In genomic region chr9:34332370-34332964, GRCh38 we compare ENCODE assay signal across 8 cellular contexts. TPM values are rescaled to one million over a fixed set of nuclear protein-coding genes. Genes with fewer than 3 reads are reported as not detected.
DNase-seq lines count a peak whose midpoint lies in the region; ATAC-seq and TF ChIP-seq lines count a peak whose summit lies in the region.

No MANE protein-coding gene starts in this region.

- no peak overlapping the region for H4K91ac ChIP-seq in neuronal stem cell (ENCODE audit: low read depth, low read length, poor library complexity)

- H3K9me3 ChIP-seq in OCI-LY3 (ENCODE audit: insufficient read depth, low read length) (no peaks in the 10 kb centered on the region), neuronal stem cell (replicated peaks in 1 of 2; ENCODE audit: control insufficient read depth in 2 of 2, insufficient read depth in 1 of 2, low read depth in 1 of 2, low read length in 2 of 2) (no peaks in the 10 kb centered on the region)

- no peak overlapping the region for H3K27ac Mint-ChIP-seq in endothelial cell (ENCODE audit: unreplicated experiment)

- no peak overlapping the region for H2BK120ac ChIP-seq in neuronal stem cell (ENCODE audit: low read depth, low read length)

- no CpG with 5 or more reads among the region's 4 CpGs for WGBS in neuronal stem cell (ENCODE audit: extremely low coverage in 2 of 2, insufficient read length in 2 of 2, insufficient replicate concordance in 1 of 2), 2 donors

- TF ChIP-seq CTCF in C4-2B (conservative IDR thresholded peaks at IDR 0.05) (peak; percentile 55), GM12875 (IDR thresholded peaks at IDR 0.05; ENCODE audit: borderline replicate concordance, insufficient read depth, low read depth, low read length) (peak; percentile 27; the same call in 1 of the 2 replicates), OCI-LY3 (IDR thresholded peaks at IDR 0.05; ENCODE audit: low read depth, low read length) (peak; percentile 62), endothelial cell (IDR thresholded peaks at IDR 0.05; ENCODE audit: unreplicated experiment) (no peak)

- H3K27me3 ChIP-seq in OCI-LY3 (ENCODE audit: low read depth, low read length), result no peaks in the 10 kb centered on the region
- H3K27me3 ChIP-seq in neuronal stem cell (ENCODE audit: control insufficient read depth in 3 of 3, insufficient read depth in 3 of 3, low read depth in 1 of 3, low read length in 3 of 3), result no peaks in the 10 kb centered on the region

- no peak overlapping the region for H3K23ac ChIP-seq in neuronal stem cell (ENCODE audit: low read depth, low read length, poor library complexity)

- no peak overlapping the region for H3K14ac ChIP-seq in neuronal stem cell (ENCODE audit: low read length)

- H3K79me1 ChIP-seq in neuronal stem cell (ENCODE audit: low read depth, low read length), result peaks cover 2% of the 10 kb centered on the region

- no peak overlapping the region for H3K4me2 ChIP-seq in OCI-LY3 (ENCODE audit: low read length)
- H3K4me2 ChIP-seq in neuronal stem cell (ENCODE audit: insufficient read depth, low read length, poor library complexity, severe bottlenecking), result no peak overlapping the region

- no peak overlapping the region for H3K4ac ChIP-seq in neuronal stem cell (ENCODE audit: low read length)

- H3K36me3 Mint-ChIP-seq in endothelial cell (ENCODE audit: low read depth, unreplicated experiment), result peaks cover 3% of the 10 kb centered on the region

- no peak overlapping the region for H2AK5ac ChIP-seq in neuronal stem cell (ENCODE audit: low read depth, low read length)

- no peak overlapping the region for H4K8ac ChIP-seq in neuronal stem cell (ENCODE audit: low read depth, low read length)

- H3K27me3 Mint-ChIP-seq in endothelial cell (ENCODE audit: unreplicated experiment), result peaks cover 5% of the 10 kb centered on the region

- H3K36me3 ChIP-seq in OCI-LY3 (replicated peaks; ENCODE audit: low read depth, low read length), result no peaks in the 10 kb centered on the region
- peaks cover 0 to 15% of the 10 kb centered on the region in 2 donors for H3K36me3 ChIP-seq in neuronal stem cell (replicated peaks in 1 of 2; ENCODE audit: control insufficient read depth in 2 of 2, insufficient read depth in 2 of 2, low read length in 2 of 2)

- H2AFZ ChIP-seq in OCI-LY3 (ENCODE audit: low read depth, low read length) (no peak overlapping the region), neuronal stem cell (ENCODE audit: low read length) (no peak overlapping the region)

- no peak overlapping the region for H2BK12ac ChIP-seq in neuronal stem cell (ENCODE audit: low read length)

- H2BK5ac ChIP-seq in neuronal stem cell (ENCODE audit: low read length), result no peak overlapping the region

- H3K79me2 ChIP-seq in OCI-LY3 (ENCODE audit: low read length), result peaks cover 28% of the 10 kb centered on the region

- ATAC-seq in HG03457 (IDR thresholded peaks at IDR 0.05; ENCODE audit: unreplicated experiment), result no peak

- H2BK15ac ChIP-seq in neuronal stem cell (ENCODE audit: low read length), result no peak overlapping the region

- H3K9me3 Mint-ChIP-seq in endothelial cell (ENCODE audit: unreplicated experiment), result no peaks in the 10 kb centered on the region

- peaks cover 21% of the 10 kb centered on the region for H3K4me1 Mint-ChIP-seq in endothelial cell (ENCODE audit: unreplicated experiment)

- H3K9ac ChIP-seq in OCI-LY3 (ENCODE audit: low read length), result no peak overlapping the region
- no peak overlapping the region for H3K9ac ChIP-seq in neuronal stem cell (ENCODE audit: low read depth, low read length, poor library complexity)

- H4K20me1 ChIP-seq in OCI-LY3 (ENCODE audit: insufficient read depth, low read length), result no peaks in the 10 kb centered on the region

- H3K4me1 ChIP-seq in OCI-LY3 (ENCODE audit: low read length) (peaks cover 16% of the 10 kb centered on the region), neuronal stem cell (ENCODE audit: control insufficient read depth in 2 of 2, insufficient read depth in 1 of 2, low read depth in 1 of 2, low read length in 2 of 2) (peaks cover 8 to 38% of the 10 kb centered on the region in 2 donors)

- H3K4me3 ChIP-seq in GM12875 (ENCODE audit: low read depth, low read length) (no peak overlapping the region), OCI-LY3 (ENCODE audit: low read length) (no peak overlapping the region), neuronal stem cell (ENCODE audit: low read length in 2 of 2) (no peak overlapping the region)

- no peak overlapping the region for H3K18ac ChIP-seq in neuronal stem cell (ENCODE audit: low read length)

- DNase-seq in endothelial cell (ENCODE audit: low spot score) (peak; percentile 31), neuronal stem cell (ENCODE audit: low spot score) (peak; percentile 30), amniotic stem cell (lab: John Stamatoyannopoulos, UW) (no peak)
- DNase-seq in stimulated activated CD4-positive, alpha-beta T cell treated with anti-CD3 and anti-CD28 coated beads, Interleukin-4, amount 100 ng/mL, for 24 hours, result no peak

- H3K27ac ChIP-seq in C4-2B, result no peak overlapping the region
- H3K27ac ChIP-seq in OCI-LY3 (ENCODE audit: low read length), result no peak overlapping the region
- H3K27ac ChIP-seq in neuronal stem cell (replicated peaks; ENCODE audit: low read length), result no peak overlapping the region

- H3K4me3 Mint-ChIP-seq in endothelial cell (ENCODE audit: unreplicated experiment), result no peak overlapping the region

RNA-seq across cellular contexts. Expression of gene NUDT2, which starts 3.1 kb away (rescaled TPM):
- total RNA-seq in endothelial cell (ENCODE audit: unreplicated experiment), result 16.8 TPM
- 18.3 TPM for polyA plus RNA-seq in neuronal stem cell (2013, experiment 1 of 2)
- 17.7 TPM for polyA plus RNA-seq in neuronal stem cell (2013, experiment 2 of 2)

RNA-seq across cellular contexts. Expression of gene KIF24, which starts 3.4 kb away (rescaled TPM):
- 2.2 TPM for total RNA-seq in endothelial cell (ENCODE audit: unreplicated experiment)
- polyA plus RNA-seq in neuronal stem cell (2013, experiment 1 of 2), result 3.1 TPM
- 3.2 TPM for polyA plus RNA-seq in neuronal stem cell (2013, experiment 2 of 2)

RNA-seq across cellular contexts. Expression of gene MYORG, which starts 44.2 kb away (rescaled TPM):
- 77.0 TPM for total RNA-seq in endothelial cell (ENCODE audit: unreplicated experiment)
- 0.06 TPM for polyA plus RNA-seq in neuronal stem cell (2013, experiment 1 of 2)
- polyA plus RNA-seq in neuronal stem cell (2013, experiment 2 of 2), result 0.07 TPM

Comparison
In these comparisons a context has a peak if more than half of its experiments do, and no peak if none do; other contexts are left out.
1. DNase-seq: peak in endothelial cell (single experiment) and neuronal stem cell (single experiment); none in amniotic stem cell (single experiment) and stimulated activated CD4-positive, alpha-beta T cell treated with anti-CD3 and anti-CD28 coated beads, Interleukin-4, amount 100 ng/mL, for 24 hours (single experiment).